In genomic region chr20:43825635-43826034, GRCh38 we compare ENCODE assay signal across 13 cellular contexts.
"Had no signal": no experiment of that assay in that cellular context is flagged by ENCODE, and none has a peak within 500 bp of the region (broad histone marks: within the 10 kb centered on the region; RNA-seq: fewer than 3 reads in every experiment).

No MANE protein-coding gene starts in this region.

- H3K36me3 ChIP-seq: pancreas, thyroid gland, vagina had no signal

- H3K27me3 ChIP-seq: thyroid gland, vagina had no signal

- ATAC-seq: activated CD4-positive, CD25-positive, alpha-beta regulatory T cell treated with anti-CD3 and anti-CD28 coated beads, Interleukin-2, amount 50 U/mL, for 24 hours; activated naive CD4-positive, alpha-beta T cell treated with anti-CD3 and anti-CD28 coated beads, Interleukin-2, amount 50 U/mL, for 72 hours; activated T-cell treated with anti-CD3 and anti-CD28 coated beads, Interleukin-2, amount 50 U/mL, for 4 hours; pancreas had no signal

- FAIRE-seq: frontal cortex, pancreas had no signal

- H3K4me3 ChIP-seq: pancreas, thyroid gland, vagina had no signal

- H3K4me1 ChIP-seq: pancreas, thyroid gland, vagina had no signal

- H3K9me3 ChIP-seq: pancreas, thyroid gland, vagina had no signal

- H3K27ac ChIP-seq: pancreas, thyroid gland, vagina had no signal

- DNase-seq: activated CD4-positive, alpha-beta T cell treated with anti-CD3 and anti-CD28 coated beads, Interleukin-2, amount 50 U/mL, for 4 hours; activated effector memory CD4-positive, alpha-beta T cell treated with anti-CD3 and anti-CD28 coated beads, Interleukin-2, amount 50 U/mL, for 16 hours; activated T-cell treated with anti-CD3 and anti-CD28 coated beads, Interleukin-2, amount 50 U/mL, for 4 hours; cortex of kidney; effector CD8-positive, alpha-beta T cell; pancreas; retina; stimulated activated CD4-positive, alpha-beta T cell treated with anti-CD3 and anti-CD28 coated beads, Interleukin-4, amount 100 ng/mL, for 4 hours; thyroid gland had no signal
